Comparison of ENCODE assay signal across 10 cellular contexts in genomic region chr2:74188018-74188601, GRCh38. TPM values are rescaled to one million over a fixed set of nuclear protein-coding genes. Genes with fewer than 3 reads are reported as not detected.
DNase-seq lines count a peak whose midpoint lies in the region; ATAC-seq, FAIRE-seq and TF ChIP-seq lines count a peak whose summit lies in the region.
"Had no signal": no experiment of that assay in that cellular context is flagged by ENCODE, and none has a peak within 500 bp of the region (broad histone marks: within the 10 kb centered on the region; RNA-seq: fewer than 3 reads in every experiment).

No MANE protein-coding gene starts in this region.

- H3K27me3 Mint-ChIP-seq in natural killer cell treated with Interleukin-12 subunit alpha and Interleukin-12 subunit beta and Interleukin-15 and Interleukin-18, amount 100 ng/mL, for 72 hours: peaks cover 0 to 3% of the 10 kb centered on the region in 2 donors
- H3K27me3 Mint-ChIP-seq in natural killer cell (ENCODE audit: low read depth in 2 of 2): peaks cover 0 to 4% of the 10 kb centered on the region in 2 donors

- no peak for DNase-seq in natural killer cell treated with Interleukin-12 subunit alpha and Interleukin-12 subunit beta and Interleukin-15 and Interleukin-18, amount 100 ng/mL, for 72 hours (ENCODE audit: low spot score)
- DNase-seq in natural killer cell (no peak), SHP77 treated with DMSO at 0.1 percent for 48 hours (lab: John Stamatoyannopoulos, UW) (peak; percentile 58), cardiac septum (ENCODE audit: low spot score) (peak; percentile 76), foreskin melanocyte (no peak), frontal cortex (ENCODE audit: low spot score in 2 of 2) (no peak)
- DNase-seq in NK-92 treated with Interleukin-12 subunit alpha and Interleukin-12 subunit beta, amount 100 ng/mL, for 24 hours (lab: John Stamatoyannopoulos, UW): no peak
- DNase-seq: activated T-cell treated with anti-CD3 and anti-CD28 coated beads, Interleukin-2, amount 50 U/mL, for 48 hours had no signal

- H3K4me3 Mint-ChIP-seq in natural killer cell treated with Interleukin-12 subunit alpha and Interleukin-12 subunit beta and Interleukin-15 and Interleukin-18, amount 100 ng/mL, for 72 hours: peak overlapping the region; percentile 15
- no peak overlapping the region for H3K4me3 Mint-ChIP-seq in natural killer cell

- no peak for TF ChIP-seq CTCF in natural killer cell (IDR thresholded peaks at IDR 0.05)

- peaks cover 43 to 51% of the 10 kb centered on the region in 2 donors for H3K4me1 Mint-ChIP-seq in natural killer cell treated with Interleukin-12 subunit alpha and Interleukin-12 subunit beta and Interleukin-15 and Interleukin-18, amount 100 ng/mL, for 72 hours (ENCODE audit: low read depth in 2 of 2)
- no peaks in the 10 kb centered on the region for H3K4me1 Mint-ChIP-seq in natural killer cell

- no peak for ATAC-seq in natural killer cell treated with Interleukin-12 subunit alpha and Interleukin-12 subunit beta and Interleukin-15 and Interleukin-18, amount 100 ng/mL, for 72 hours
- no peak for ATAC-seq in natural killer cell
- no peak for ATAC-seq in GM21381 (IDR thresholded peaks at IDR 0.05; ENCODE audit: unreplicated experiment)

- intact Hi-C loops in natural killer cell (cut with micrococcal nuclease): no loop called here
- intact Hi-C loops in cardiac septum (cut with DNase I): no loop called here

- peak overlapping the region; percentile 90 to 92 for H3K27ac Mint-ChIP-seq in natural killer cell treated with Interleukin-12 subunit alpha and Interleukin-12 subunit beta and Interleukin-15 and Interleukin-18, amount 100 ng/mL, for 72 hours
- H3K27ac Mint-ChIP-seq in natural killer cell: no peak overlapping the region

- H3K9me3 Mint-ChIP-seq in natural killer cell treated with Interleukin-12 subunit alpha and Interleukin-12 subunit beta and Interleukin-15 and Interleukin-18, amount 100 ng/mL, for 72 hours: no peaks in the 10 kb centered on the region
- no peaks in the 10 kb centered on the region for H3K9me3 Mint-ChIP-seq in natural killer cell

- peaks cover 5% of the 10 kb centered on the region for H3K36me3 Mint-ChIP-seq in natural killer cell treated with Interleukin-12 subunit alpha and Interleukin-12 subunit beta and Interleukin-15 and Interleukin-18, amount 100 ng/mL, for 72 hours
- H3K36me3 Mint-ChIP-seq in natural killer cell: no peaks in the 10 kb centered on the region

- FAIRE-seq in frontal cortex (lab: Jason Lieb, UNC): no peak
- FAIRE-seq: RCC 7860 had no signal

RNA-seq across cellular contexts. Expression of gene MOB1A, which starts 9.4 kb away (rescaled TPM):
- total RNA-seq in natural killer cell treated with Interleukin-12 subunit alpha and Interleukin-12 subunit beta and Interleukin-15 and Interleukin-18, amount 100 ng/mL, for 72 hours: 100 to 1,000 TPM; 167 to 228 TPM
- total RNA-seq in natural killer cell (100 to 1,000 TPM; 211 to 239 (median 222) TPM), cardiac septum (66.9 TPM), frontal cortex (51.8 TPM)

RNA-seq across cellular contexts. Expression of gene MTHFD2, which starts 10.3 kb away (rescaled TPM):
- 100 to 1,000 TPM; 384 to 480 TPM for total RNA-seq in natural killer cell treated with Interleukin-12 subunit alpha and Interleukin-12 subunit beta and Interleukin-15 and Interleukin-18, amount 100 ng/mL, for 72 hours
- total RNA-seq in natural killer cell (10 to 100 TPM; 28.7 to 41.1 (median 40.5) TPM), cardiac septum (26.8 TPM), frontal cortex (28.1 TPM)

RNA-seq across cellular contexts. Expression of gene BOLA3, which starts 40.4 kb away (rescaled TPM):
- 10 to 100 TPM; 68.0 to 72.5 TPM for total RNA-seq in natural killer cell treated with Interleukin-12 subunit alpha and Interleukin-12 subunit beta and Interleukin-15 and Interleukin-18, amount 100 ng/mL, for 72 hours
- 10 to 100 TPM in 2 of 3 donors, 1 to 10 TPM in 1; 8.1 to 13.8 (median 11.9) TPM for total RNA-seq in natural killer cell
- total RNA-seq in cardiac septum: 69.5 TPM
- 29.8 TPM for total RNA-seq in frontal cortex

Comparison
In these comparisons a context has a peak if more than half of its experiments do, and no peak if none do; other contexts are left out.
1. H3K27ac Mint-ChIP-seq: peak in natural killer cell treated with Interleukin-12 subunit alpha and Interleukin-12 subunit beta and Interleukin-15 and Interleukin-18, amount 100 ng/mL, for 72 hours (2 of 2); none in natural killer cell (0 of 2).
2. RNA of gene MTHFD2, which starts 10.3 kb away (total RNA-seq): 384 to 480 TPM in natural killer cell treated with Interleukin-12 subunit alpha and Interleukin-12 subunit beta and Interleukin-15 and Interleukin-18, amount 100 ng/mL, for 72 hours; 28.7 to 41.1 TPM in natural killer cell, 28.1 TPM in frontal cortex (single experiment) and 26.8 TPM in cardiac septum (single experiment); every median in the first group is over 4 times any median in the second.
3. DNase-seq: peak in SHP77 treated with DMSO at 0.1 percent for 48 hours (single experiment) and cardiac septum (single experiment); none in natural killer cell treated with Interleukin-12 subunit alpha and Interleukin-12 subunit beta and Interleukin-15 and Interleukin-18, amount 100 ng/mL, for 72 hours (single experiment), natural killer cell (single experiment), NK-92 treated with Interleukin-12 subunit alpha and Interleukin-12 subunit beta, amount 100 ng/mL, for 24 hours (single experiment), foreskin melanocyte (single experiment) and frontal cortex (0 of 2).